In genomic region chr2:149310349-149310748, GRCh38 we compare ENCODE assay signal across 24 cellular contexts.
"Had no signal": no experiment of that assay in that cellular context is flagged by ENCODE, and none has a peak within 500 bp of the region (broad histone marks: within the 10 kb centered on the region; RNA-seq: fewer than 3 reads in every experiment).

No MANE protein-coding gene starts in this region.

- H3K27me3 ChIP-seq: colonic mucosa, gastrocnemius medialis had no signal

- H3K27ac Mint-ChIP-seq: dendritic cell treated with granulocyte-macrophage colony-stimulating factor and Interleukin-4, amounts not matched to agents 40 ng/mL and 50 ng/mL, for 4 days; effector memory CD8-positive, alpha-beta T cell; endodermal cell had no signal

- ATAC-seq: effector memory CD8-positive, alpha-beta T cell; esophagus mucosa; foreskin keratinocyte; gastrocnemius medialis; gastroesophageal sphincter; heart left ventricle had no signal

- H3K4me3 Mint-ChIP-seq: dendritic cell treated with granulocyte-macrophage colony-stimulating factor and Interleukin-4, amounts not matched to agents 40 ng/mL and 50 ng/mL, for 4 days; effector memory CD8-positive, alpha-beta T cell; endodermal cell had no signal

- H3K9me3 ChIP-seq: colonic mucosa, esophagus muscularis mucosa, esophagus squamous epithelium, gastrocnemius medialis, gastroesophageal sphincter, heart left ventricle had no signal

- DNase-seq: colonic mucosa; cortex of kidney; dermis blood vessel endothelial cell; dorsolateral prefrontal cortex; effector CD4-positive, alpha-beta T cell; effector CD8-positive, alpha-beta T cell; effector memory CD4-positive, alpha-beta T cell; effector memory CD8-positive, alpha-beta T cell; endodermal cell; erythroblast; esophagus squamous epithelium; foreskin fibroblast; foreskin keratinocyte; foreskin melanocyte; gastrocnemius medialis; glutamatergic neuron; head of caudate nucleus had no signal

- H3K36me3 ChIP-seq: colonic mucosa, esophagus muscularis mucosa, esophagus squamous epithelium, gastrocnemius medialis, gastroesophageal sphincter, heart left ventricle had no signal

- H3K9me3 Mint-ChIP-seq: dendritic cell treated with granulocyte-macrophage colony-stimulating factor and Interleukin-4, amounts not matched to agents 40 ng/mL and 50 ng/mL, for 4 days; effector memory CD8-positive, alpha-beta T cell; endodermal cell had no signal

- H3K4me3 ChIP-seq: colonic mucosa, coronary artery, dorsolateral prefrontal cortex, esophagus muscularis mucosa, esophagus squamous epithelium, gastrocnemius medialis, gastroesophageal sphincter, heart left ventricle had no signal

- H3K27ac ChIP-seq: colonic mucosa, coronary artery, dorsolateral prefrontal cortex, epithelial cell of prostate, esophagus muscularis mucosa, esophagus squamous epithelium, foreskin keratinocyte, gastrocnemius medialis, gastroesophageal sphincter, heart left ventricle had no signal

- H3K4me1 ChIP-seq: colonic mucosa, gastrocnemius medialis, heart left ventricle had no signal
